Comparison of ENCODE assay signal across 1 cellular context in the genomic region with DNA sequence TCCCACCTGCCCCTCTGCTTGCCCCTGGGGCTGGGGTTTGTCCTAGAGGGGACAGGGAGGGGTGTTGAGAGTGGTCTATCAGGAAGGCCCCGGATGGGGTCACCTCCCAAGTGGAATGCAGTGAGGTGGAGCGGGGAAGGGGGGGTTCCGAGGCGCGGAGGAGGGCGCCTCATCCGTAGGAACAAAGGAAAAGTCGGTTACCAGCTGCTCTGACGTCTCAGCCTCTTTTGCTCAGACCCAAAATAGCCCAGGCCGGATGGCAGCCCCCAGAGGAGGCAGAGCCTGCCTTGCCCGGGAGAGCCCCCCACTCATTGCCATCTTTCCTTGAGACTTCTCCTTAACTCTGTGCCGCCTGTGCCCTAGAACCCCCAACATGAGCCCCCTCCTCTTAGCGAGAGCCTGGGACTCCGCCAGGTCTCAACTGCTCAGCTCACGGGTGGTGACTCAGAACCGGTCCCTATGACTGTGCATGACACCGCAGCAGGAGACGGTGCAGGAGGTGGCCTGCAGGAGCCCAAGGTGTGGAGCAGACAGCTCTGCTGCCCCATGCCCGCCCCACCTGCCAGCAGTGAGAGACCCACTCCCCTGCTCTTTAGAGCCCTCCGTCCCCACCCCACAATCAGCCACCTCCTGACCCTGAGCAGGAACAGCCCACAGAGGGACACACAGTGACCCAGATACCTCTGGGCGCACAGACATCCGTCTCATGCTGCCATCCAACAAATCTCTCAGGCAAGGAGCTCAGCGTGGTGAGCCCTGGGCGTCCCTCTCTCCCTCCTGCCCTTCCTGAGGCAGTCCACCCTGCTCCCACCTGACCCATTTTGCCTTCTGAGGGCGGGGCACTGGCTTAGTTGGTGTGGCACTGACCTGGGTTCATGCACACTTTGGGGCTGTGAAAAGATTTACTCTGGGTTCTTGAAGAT.
A peak's percentile ranks its signal among the peaks of the same experiment; 100 is the strongest.
TF ChIP-seq lines count a peak whose summit lies in the region.

No MANE protein-coding gene starts in this region.

TF ChIP-seq in HCT116, 20 proteins besides CTCF, POLR2A, EP300 and RAD21 (continued from another document):
- no peak for TF ChIP-seq MAX (IDR thresholded peaks at IDR 0.05)
- peak; percentile 40; the same call in 1 of the 2 replicates for TF ChIP-seq POLR2AphosphoS5 (IDR thresholded peaks at IDR 0.05; ENCODE audit: low read depth, low read length)
